In the genomic region with DNA sequence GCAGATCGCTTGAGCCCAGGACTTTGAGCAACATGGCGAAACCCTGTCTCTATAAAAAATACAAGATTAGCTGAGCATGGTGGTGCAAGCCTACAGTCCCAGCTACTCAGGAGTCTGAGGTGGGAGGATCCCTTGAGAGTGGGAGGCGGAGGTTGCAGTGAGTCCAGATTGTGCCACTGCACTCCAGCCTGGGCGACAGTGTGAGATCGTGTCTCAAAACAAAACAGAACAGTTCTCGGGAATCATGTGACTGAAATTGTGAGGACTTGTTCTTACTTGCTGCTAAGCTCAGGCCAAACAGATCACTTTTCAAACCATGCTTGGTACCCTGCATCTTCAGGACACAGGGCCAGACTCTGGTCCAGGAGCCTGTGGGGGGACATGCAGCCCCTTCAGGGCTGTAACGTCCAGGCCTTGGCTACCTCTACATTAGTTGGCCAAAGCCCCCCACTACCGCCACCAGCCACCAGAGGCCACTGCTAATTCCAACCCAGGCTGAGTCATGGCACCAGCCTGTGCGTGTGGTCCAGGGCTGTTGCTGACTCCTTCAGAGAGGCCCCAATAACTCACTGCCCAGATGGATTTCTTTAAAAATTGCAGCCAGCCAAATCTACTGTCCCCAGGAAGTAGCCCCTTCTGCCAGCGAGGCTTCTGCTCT, we compare ENCODE assay signal across 8 cellular contexts. TPM values are rescaled to one million over a fixed set of nuclear protein-coding genes. Genes with fewer than 3 reads are reported as not detected.
A peak's percentile ranks its signal among the peaks of the same experiment; 100 is the strongest.
DNase-seq lines count a peak whose midpoint lies in the region; ATAC-seq and TF ChIP-seq lines count a peak whose summit lies in the region.

No MANE protein-coding gene starts in this region.

- CTCF ChIA-PET in CD8-positive, alpha-beta T cell (lab: Charles Lee) = interaction anchor here (0.7 to 1.2 kb wide), 3 partner anchors 15 to 153 kb away, joined by 3 read pairs; no protein-coding TSS in a partner anchor

- peak in 3 of 7 experiments; percentile 3 to 25 (median 6) for DNase-seq in CD8-positive, alpha-beta T cell
- DNase-seq in cardiac fibroblast (ENCODE audit: low read depth in 2 of 2) = peak; percentile 65 to 76
- peak in 1 of 2 donors; percentile 8 for DNase-seq in memory B cell (ENCODE audit: low spot score in 2 of 2)
- no peak for DNase-seq in GOT3 (lab: John Stamatoyannopoulos, UW)
- DNase-seq in COR-L47 (lab: John Stamatoyannopoulos, UW) = no peak
- no peak for DNase-seq in mesenteric fat pad (ENCODE audit: low spot score)

- POLR2A ChIA-PET in CD8-positive, alpha-beta T cell (lab: Charles Lee) = no interaction called here

- H3K27me3 ChIP-seq in CD8-positive, alpha-beta T cell (ENCODE audit: insufficient read depth, low read length) = no peaks in the 10 kb centered on the region

- H3K9me3 Mint-ChIP-seq in CD8-positive, alpha-beta T cell = no peaks in the 10 kb centered on the region
- H3K9me3 Mint-ChIP-seq in memory B cell = peaks cover 1% of the 10 kb centered on the region

- peaks cover 15% of the 10 kb centered on the region for H3K27me3 Mint-ChIP-seq in CD8-positive, alpha-beta T cell (ENCODE audit: low read depth)
- H3K27me3 Mint-ChIP-seq in memory B cell = peaks cover 11% of the 10 kb centered on the region

- intact Hi-C loops in CD8-positive, alpha-beta T cell (cut with DNase I, micrococcal nuclease) = no loop called here

- H3K36me3 Mint-ChIP-seq in CD8-positive, alpha-beta T cell = no peaks in the 10 kb centered on the region
- no peaks in the 10 kb centered on the region for H3K36me3 Mint-ChIP-seq in memory B cell

- H3K4me1 ChIP-seq in CD8-positive, alpha-beta T cell (ENCODE audit: insufficient read depth, low read length) = no peaks in the 10 kb centered on the region

- no peaks in the 10 kb centered on the region for H3K9me3 ChIP-seq in CD8-positive, alpha-beta T cell (ENCODE audit: low read length)

- no peaks in the 10 kb centered on the region for H3K36me3 ChIP-seq in CD8-positive, alpha-beta T cell (ENCODE audit: insufficient read depth, low read length)

- H3K4me3 Mint-ChIP-seq in CD8-positive, alpha-beta T cell = no peak overlapping the region
- no peak overlapping the region for H3K4me3 Mint-ChIP-seq in memory B cell

- no peak for ATAC-seq in CD8-positive, alpha-beta T cell
- ATAC-seq in HG02852 (IDR thresholded peaks at IDR 0.05; ENCODE audit: unreplicated experiment) (peak; percentile 52), SK-N-SH treated with all-trans-retinoic acid at 6 μM for 48 hours (peak; percentile 99), memory B cell (ENCODE audit: low read depth) (peak; percentile 57)

- peak; percentile 20 for TF ChIP-seq CTCF in CD8-positive, alpha-beta T cell (IDR thresholded peaks at IDR 0.05)
- peak; percentile 91 for TF ChIP-seq CTCF in cardiac fibroblast (IDR thresholded peaks at IDR 0.05; ENCODE audit: low read depth, low read length)

- H3K4me1 Mint-ChIP-seq in CD8-positive, alpha-beta T cell (ENCODE audit: low read depth) = no peaks in the 10 kb centered on the region
- H3K4me1 Mint-ChIP-seq in memory B cell = no peaks in the 10 kb centered on the region

- H3K4me3 ChIP-seq in CD8-positive, alpha-beta T cell (ENCODE audit: low read depth, low read length) = no peak overlapping the region
- no peak overlapping the region for H3K4me3 ChIP-seq in cardiac fibroblast (replicated peaks in 1 of 2; ENCODE audit: low read depth in 2 of 2, low read length in 2 of 2)

- no peak overlapping the region for H3K27ac Mint-ChIP-seq in CD8-positive, alpha-beta T cell
- no peak overlapping the region for H3K27ac Mint-ChIP-seq in memory B cell

- H3K27ac ChIP-seq in CD8-positive, alpha-beta T cell (ENCODE audit: low read depth, low read length) = no peak overlapping the region

TF ChIP-seq in SK-N-SH treated with all-trans-retinoic acid at 6 μM for 48 hours, 23 proteins besides CTCF, POLR2A, EP300 and RAD21:
- TF ChIP-seq ARNTL (CRISPR knock-in tag; IDR thresholded peaks at IDR 0.05; ENCODE audit: borderline replicate concordance, low read depth) = no peak
- no peak for TF ChIP-seq GLIS3 (CRISPR knock-in tag; IDR thresholded peaks at IDR 0.05)
- no peak for TF ChIP-seq TCF4 (CRISPR knock-in tag; IDR thresholded peaks at IDR 0.05; ENCODE audit: borderline replicate concordance)
- no peak for TF ChIP-seq OSR1 (CRISPR knock-in tag; IDR thresholded peaks at IDR 0.05)
- no peak for TF ChIP-seq SNAI2 (CRISPR knock-in tag; IDR thresholded peaks at IDR 0.05)
- no peak for TF ChIP-seq ISL1 (CRISPR knock-in tag; IDR thresholded peaks at IDR 0.05)
- TF ChIP-seq, protein P1, sequence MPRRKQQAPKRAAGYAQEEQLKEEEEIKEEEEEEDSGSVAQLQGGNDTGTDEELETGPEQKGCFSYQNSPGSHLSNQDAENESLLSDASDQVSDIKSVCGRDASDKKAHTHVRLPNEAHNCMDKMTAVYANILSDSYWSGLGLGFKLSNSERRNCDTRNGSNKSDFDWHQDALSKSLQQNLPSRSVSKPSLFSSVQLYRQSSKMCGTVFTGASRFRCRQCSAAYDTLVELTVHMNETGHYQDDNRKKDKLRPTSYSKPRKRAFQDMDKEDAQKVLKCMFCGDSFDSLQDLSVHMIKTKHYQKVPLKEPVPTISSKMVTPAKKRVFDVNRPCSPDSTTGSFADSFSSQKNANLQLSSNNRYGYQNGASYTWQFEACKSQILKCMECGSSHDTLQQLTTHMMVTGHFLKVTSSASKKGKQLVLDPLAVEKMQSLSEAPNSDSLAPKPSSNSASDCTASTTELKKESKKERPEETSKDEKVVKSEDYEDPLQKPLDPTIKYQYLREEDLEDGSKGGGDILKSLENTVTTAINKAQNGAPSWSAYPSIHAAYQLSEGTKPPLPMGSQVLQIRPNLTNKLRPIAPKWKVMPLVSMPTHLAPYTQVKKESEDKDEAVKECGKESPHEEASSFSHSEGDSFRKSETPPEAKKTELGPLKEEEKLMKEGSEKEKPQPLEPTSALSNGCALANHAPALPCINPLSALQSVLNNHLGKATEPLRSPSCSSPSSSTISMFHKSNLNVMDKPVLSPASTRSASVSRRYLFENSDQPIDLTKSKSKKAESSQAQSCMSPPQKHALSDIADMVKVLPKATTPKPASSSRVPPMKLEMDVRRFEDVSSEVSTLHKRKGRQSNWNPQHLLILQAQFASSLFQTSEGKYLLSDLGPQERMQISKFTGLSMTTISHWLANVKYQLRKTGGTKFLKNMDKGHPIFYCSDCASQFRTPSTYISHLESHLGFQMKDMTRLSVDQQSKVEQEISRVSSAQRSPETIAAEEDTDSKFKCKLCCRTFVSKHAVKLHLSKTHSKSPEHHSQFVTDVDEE (CRISPR knock-in tag; IDR thresholded peaks at IDR 0.05) = no peak

RNA-seq across cellular contexts. Expression of a gene that starts 33.4 kb away (rescaled TPM):
- not detected for total RNA-seq in CD8-positive, alpha-beta T cell
- total RNA-seq in mesenteric fat pad = not detected

RNA-seq across cellular contexts. Expression of a gene that starts 33.7 kb away (rescaled TPM):
- 10 to 100 TPM; 24.6 to 25.4 TPM for total RNA-seq in CD8-positive, alpha-beta T cell
- 290 TPM for total RNA-seq in mesenteric fat pad

RNA-seq across cellular contexts. Expression of a gene that starts 34.1 kb away (rescaled TPM):
- 10 to 100 TPM; 18.6 to 24.0 TPM for total RNA-seq in CD8-positive, alpha-beta T cell
- total RNA-seq in mesenteric fat pad = 17.8 TPM

Comparison
In these comparisons a context has a peak if more than half of its experiments do, and no peak if none do; other contexts are left out.
1. DNase-seq: peak in cardiac fibroblast (2 of 2); none in GOT3 (single experiment), COR-L47 (single experiment) and mesenteric fat pad (single experiment).
2. RNA of a gene that starts 33.7 kb away (total RNA-seq): 290 TPM in mesenteric fat pad (single experiment); 24.6 to 25.4 TPM in CD8-positive, alpha-beta T cell; every median in the first group is over 10 times any median in the second.